ENCODE assay signal across 8 cellular contexts in the genomic region with DNA sequence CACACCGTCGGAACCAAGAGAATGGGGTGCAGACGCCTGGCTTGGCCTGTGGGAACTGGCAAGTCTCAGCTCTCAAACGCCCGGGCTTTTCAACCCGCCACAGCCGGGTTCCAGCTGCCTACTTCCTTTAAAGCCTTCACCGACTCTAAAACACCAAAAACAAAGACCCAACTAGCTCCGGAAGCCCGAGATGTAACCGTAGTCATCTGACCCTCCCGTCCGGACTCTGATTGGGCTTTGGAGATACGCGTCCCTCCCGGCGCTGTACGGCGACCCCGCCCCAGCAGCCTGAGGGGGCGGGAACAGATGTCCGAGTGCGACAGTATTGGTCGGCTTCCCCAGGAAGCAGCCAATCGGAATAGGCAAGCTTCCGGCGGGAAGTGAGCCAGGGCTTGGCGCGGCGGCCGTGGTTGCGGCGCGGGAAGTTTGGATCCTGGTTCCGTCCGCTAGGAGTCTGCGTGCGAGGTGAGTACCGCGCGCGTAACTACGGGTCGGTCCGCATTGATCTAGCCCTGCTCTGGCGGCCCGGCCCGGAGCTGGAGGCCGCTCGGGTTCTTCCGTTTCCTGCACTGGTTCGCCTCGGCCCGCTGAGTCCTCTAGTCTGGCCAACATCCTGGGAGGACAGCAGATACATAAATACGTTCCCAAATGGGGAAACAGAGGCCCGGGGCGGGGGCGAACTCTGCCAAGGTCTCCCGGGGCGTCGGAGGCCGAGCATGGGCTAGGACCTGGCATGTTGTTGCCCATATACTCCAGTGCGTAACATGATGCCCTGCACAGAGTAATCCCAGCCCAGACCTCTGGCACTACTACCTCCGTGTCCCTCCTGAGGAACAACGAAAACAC. TPM values are rescaled to one million over a fixed set of nuclear protein-coding genes. Genes with fewer than 3 reads are reported as not detected.
DNase-seq lines count a peak whose midpoint lies in the region; FAIRE-seq and TF ChIP-seq lines count a peak whose summit lies in the region.

A gene (plus strand): TSS at position 371 of the 846 bp plus-strand sequence. CDS start 30,047 bp downstream, outside the sequence.

- H3K27ac ChIP-seq in neuronal stem cell (replicated peaks; ENCODE audit: low read length) (peak within 1 kb of the TSS; percentile 82), substantia nigra (ENCODE audit: low read depth, low read length, poor library complexity, severe bottlenecking) (peak within 1 kb of the TSS; percentile 91)

- H2BK120ac ChIP-seq in neuronal stem cell (ENCODE audit: low read depth, low read length): no peak within 1 kb of the TSS

- no peak within 1 kb of the TSS for H4K91ac ChIP-seq in neuronal stem cell (ENCODE audit: low read depth, low read length, poor library complexity)

- no peak within 1 kb of the TSS for H2BK5ac ChIP-seq in neuronal stem cell (ENCODE audit: low read length)

- CTCF ChIA-PET in HEK293T (lab: Yijun Ruan, JAX): interaction anchor here (0.8 to 1.7 kb wide), 4 partner anchors 9 to 214 kb away, joined by 3 to 5 read pairs (median 4); a partner anchor contains a TSS

- H3K79me1 ChIP-seq in neuronal stem cell (ENCODE audit: low read depth, low read length): peaks cover 5% of the 10 kb centered on the region

- DNase-seq in GM04504 (ENCODE audit: low read depth) (peak; percentile 91), HEK293T (ENCODE audit: extremely low spot score) (peak; percentile 99), MV-4-11 (lab: John Stamatoyannopoulos, UW) (peak; percentile 98), SK-MEL-5 (ENCODE audit: low read depth, low spot score) (peak; percentile 95), frontal cortex (ENCODE audit: low spot score in 2 of 2) (peak; percentile 87 to 98), neuronal stem cell (ENCODE audit: low spot score) (peak; percentile 94), substantia nigra (lab: John Stamatoyannopoulos, UW) (peak; percentile 47 to 98 (median 94))
- DNase-seq in activated naive CD4-positive, alpha-beta T cell treated with Interleukin-2 at 50 U/mL for 16 hours: peak; percentile 95

- peak within 1 kb of the TSS; percentile 95 for H2AFZ ChIP-seq in neuronal stem cell (ENCODE audit: low read length)

- WGBS in neuronal stem cell (ENCODE audit: extremely low coverage in 2 of 2, insufficient read length in 2 of 2, insufficient replicate concordance in 1 of 2), 2 donors: no CpG with 5 or more reads among the region's 65 CpGs

- H3K14ac ChIP-seq in neuronal stem cell (ENCODE audit: low read length): peak within 1 kb of the TSS; percentile 12

- peak within 1 kb of the TSS; percentile 69 for H3K4me2 ChIP-seq in neuronal stem cell (ENCODE audit: insufficient read depth, low read length, poor library complexity, severe bottlenecking)

- peak within 1 kb of the TSS; percentile 80 for H3K23ac ChIP-seq in neuronal stem cell (ENCODE audit: low read depth, low read length, poor library complexity)

- no peaks in the 10 kb centered on the region for H3K27me3 ChIP-seq in neuronal stem cell (ENCODE audit: control insufficient read depth in 3 of 3, insufficient read depth in 3 of 3, low read depth in 1 of 3, low read length in 3 of 3)

- FAIRE-seq in frontal cortex (lab: Jason Lieb, UNC): peak; percentile 94

- peak within 1 kb of the TSS; percentile 64 to 99 for H3K4me3 ChIP-seq in neuronal stem cell (ENCODE audit: low read length in 2 of 2)

- POLR2A ChIA-PET in HEK293T (lab: Yijun Ruan, JAX): interaction anchor here (0.6 to 2.3 kb wide), 38 partner anchors 9 to 484 kb away, joined by 3 to 23 read pairs (median 4); a partner anchor contains a TSS

- peak within 1 kb of the TSS; percentile 90 for H3K9ac ChIP-seq in neuronal stem cell (ENCODE audit: low read depth, low read length, poor library complexity)

- H3K18ac ChIP-seq in neuronal stem cell (ENCODE audit: low read length): peak within 1 kb of the TSS; percentile 86

- H3K4me1 ChIP-seq in neuronal stem cell (ENCODE audit: control insufficient read depth in 2 of 2, insufficient read depth in 1 of 2, low read depth in 1 of 2, low read length in 2 of 2): peaks cover 0 to 5% of the 10 kb centered on the region in 2 donors

- H2BK15ac ChIP-seq in neuronal stem cell (ENCODE audit: low read length): no peak within 1 kb of the TSS

- peaks cover 6 to 41% of the 10 kb centered on the region in 2 donors for H3K36me3 ChIP-seq in neuronal stem cell (replicated peaks in 1 of 2; ENCODE audit: control insufficient read depth in 2 of 2, insufficient read depth in 2 of 2, low read length in 2 of 2)

- no peaks in the 10 kb centered on the region for H3K9me3 ChIP-seq in neuronal stem cell (replicated peaks in 1 of 2; ENCODE audit: control insufficient read depth in 2 of 2, insufficient read depth in 1 of 2, low read depth in 1 of 2, low read length in 2 of 2)

- in situ Hi-C loops in SK-MEL-5 (cut with HindIII; ENCODE audit: low pct_unique_long_range_greater_than_20kb, low sequenced_read_pairs): no loop called here

- no peak within 1 kb of the TSS for H2AK5ac ChIP-seq in neuronal stem cell (ENCODE audit: low read depth, low read length)

- no peak within 1 kb of the TSS for H2BK12ac ChIP-seq in neuronal stem cell (ENCODE audit: low read length)

- no peak within 1 kb of the TSS for H4K8ac ChIP-seq in neuronal stem cell (ENCODE audit: low read depth, low read length)

- no peak within 1 kb of the TSS for H3K4ac ChIP-seq in neuronal stem cell (ENCODE audit: low read length)

TF ChIP-seq in HEK293T, 16 proteins besides CTCF, POLR2A, EP300 and RAD21:
- TF ChIP-seq LEF1 (IDR thresholded peaks at IDR 0.05; ENCODE audit: borderline replicate concordance): no peak
- no peak for TF ChIP-seq FOXM1 (IDR thresholded peaks at IDR 0.05; ENCODE audit: borderline replicate concordance)
- no peak for TF ChIP-seq TARDBP (IDR thresholded peaks at IDR 0.05)
- TF ChIP-seq ZNF384 (IDR thresholded peaks at IDR 0.05): no peak
- peak; percentile 90 for TF ChIP-seq L3MBTL2 (conservative IDR thresholded peaks at IDR 0.05)
- TF ChIP-seq CTBP1 (IDR thresholded peaks at IDR 0.05; ENCODE audit: borderline replicate concordance): no peak
- TF ChIP-seq SP1 (IDR thresholded peaks at IDR 0.05): no peak
- TF ChIP-seq, protein P1, sequence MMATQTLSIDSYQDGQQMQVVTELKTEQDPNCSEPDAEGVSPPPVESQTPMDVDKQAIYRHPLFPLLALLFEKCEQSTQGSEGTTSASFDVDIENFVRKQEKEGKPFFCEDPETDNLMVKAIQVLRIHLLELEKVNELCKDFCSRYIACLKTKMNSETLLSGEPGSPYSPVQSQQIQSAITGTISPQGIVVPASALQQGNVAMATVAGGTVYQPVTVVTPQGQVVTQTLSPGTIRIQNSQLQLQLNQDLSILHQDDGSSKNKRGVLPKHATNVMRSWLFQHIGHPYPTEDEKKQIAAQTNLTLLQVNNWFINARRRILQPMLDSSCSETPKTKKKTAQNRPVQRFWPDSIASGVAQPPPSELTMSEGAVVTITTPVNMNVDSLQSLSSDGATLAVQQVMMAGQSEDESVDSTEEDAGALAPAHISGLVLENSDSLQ (IDR thresholded peaks at IDR 0.05): no peak
- TF ChIP-seq BHLHE40 (IDR thresholded peaks at IDR 0.05; ENCODE audit: borderline replicate concordance): no peak
- TF ChIP-seq FOXK2 (IDR thresholded peaks at IDR 0.05): no peak
- TF ChIP-seq HDGF (IDR thresholded peaks at IDR 0.05; ENCODE audit: borderline replicate concordance): no peak
- no peak for TF ChIP-seq FOXA1 (IDR thresholded peaks at IDR 0.05)
- TF ChIP-seq ARNT (IDR thresholded peaks at IDR 0.05): no peak
- peak; percentile 67 for TF ChIP-seq ELF4 (IDR thresholded peaks at IDR 0.05)
- no peak for TF ChIP-seq SUZ12 (IDR thresholded peaks at IDR 0.05)
- no peak for TF ChIP-seq NFRKB (IDR thresholded peaks at IDR 0.05)

RNA-seq across cellular contexts. Expression of the gene that starts here (rescaled TPM):
- 41.3 and 41.9 TPM in 2 replicates for total RNA-seq in SK-MEL-5 (2014; rRNA removed; shearing (Covaris generic))
- polyA plus RNA-seq in SK-MEL-5 (2015; cell fraction: cytosol; rRNA removed): 14.4 and 14.7 TPM in 2 replicates
- 30.6 and 42.1 TPM in 2 replicates for polyA plus RNA-seq in SK-MEL-5 (2015; cell fraction: nucleus; rRNA removed)
- total RNA-seq in frontal cortex: 3.3 TPM
- 22.8 TPM for polyA plus RNA-seq in neuronal stem cell (2013, experiment 1 of 2)
- polyA plus RNA-seq in neuronal stem cell (2013, experiment 2 of 2): 22.4 TPM

Comparison
In these comparisons a context has a peak if more than half of its experiments do, and no peak if none do; other contexts are left out.
1. Peak in every context shown above with its lines: DNase-seq, H3K4me3 ChIP-seq and H3K27ac ChIP-seq.